Comparison of ENCODE assay signal across 13 cellular contexts in the genomic region with DNA sequence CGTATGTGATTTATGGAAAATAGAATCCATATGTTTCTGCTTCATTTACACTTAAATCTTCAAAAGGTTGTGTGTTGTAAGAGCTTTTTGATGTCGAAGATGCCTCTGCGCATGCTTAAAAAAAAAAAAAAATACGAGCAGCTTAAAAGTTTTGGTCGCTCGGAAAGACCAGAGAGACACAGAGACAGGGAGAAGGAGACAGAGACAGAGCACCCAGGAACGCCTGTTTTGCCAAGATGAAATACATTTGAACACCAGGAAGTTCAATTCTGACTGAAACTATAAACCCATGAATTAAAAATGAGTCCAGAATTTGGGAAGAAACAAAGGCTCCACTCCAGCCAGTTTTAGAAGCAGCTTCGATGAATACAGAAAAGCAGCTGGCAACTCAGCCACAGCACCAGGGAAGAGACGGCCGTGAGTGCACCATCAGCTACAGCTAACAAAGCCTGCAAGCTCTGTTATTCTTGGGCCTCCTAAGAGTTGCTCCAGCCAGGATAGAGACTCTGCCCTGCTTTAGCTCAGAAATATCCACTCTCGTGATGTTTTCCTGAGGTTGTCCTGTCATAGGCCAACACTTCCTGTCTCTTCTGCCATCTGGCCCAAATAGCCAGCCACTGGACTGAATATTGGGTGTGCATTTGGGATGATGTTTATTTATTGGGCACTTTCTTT. TPM values are rescaled to one million over a fixed set of nuclear protein-coding genes. Genes with fewer than 3 reads are reported as not detected.
DNase-seq lines count a peak whose midpoint lies in the region; ATAC-seq and TF ChIP-seq lines count a peak whose summit lies in the region.
"Had no signal": no experiment of that assay in that cellular context is flagged by ENCODE, and none has a peak within 500 bp of the region (broad histone marks: within the 10 kb centered on the region; RNA-seq: fewer than 3 reads in every experiment).

No MANE protein-coding gene starts in this region.

- TF ChIP-seq CTCF in astrocyte of the spinal cord (IDR thresholded peaks at IDR 0.05; ENCODE audit: low read depth, low read length), result no peak

- DNase-seq in Daoy (ENCODE audit: low read depth) (peak; percentile 53), astrocyte of the spinal cord (ENCODE audit: low read depth, low spot score) (peak; percentile 58), hippocampal formation (lab: John Stamatoyannopoulos, UW) (peak; percentile 11 to 31), dedifferentiated amniotic fluid mesenchymal stem cell (ENCODE audit: extremely low spot score) (no peak), SW480 (ENCODE audit: low spot score) (no peak), NOMO-1 treated with dmso at 0.1 percent for 144 hours (lab: John Stamatoyannopoulos, UW; ENCODE audit: unreplicated experiment) (no peak)
- DNase-seq: activated CD4-positive, CD25-positive, alpha-beta regulatory T cell treated with anti-CD3 and anti-CD28 coated beads, Interleukin-2, amount 50 U/mL, for 72 hours; cerebellar nuclear complex; spleen had no signal

- no peak for ATAC-seq in GM21526 (IDR thresholded peaks at IDR 0.05; ENCODE audit: low FRiP score, unreplicated experiment)

- H3K4me3 ChIP-seq in astrocyte of the spinal cord (ENCODE audit: low read depth, low read length), result no peak overlapping the region
- H3K4me3 ChIP-seq in skeletal muscle tissue (ENCODE audit: low read length in 3 of 3), result no peak overlapping the region
- H3K4me3 ChIP-seq: spleen had no signal

- in situ Hi-C loops in astrocyte of the spinal cord (cut with HindIII; ENCODE audit: low sequenced_read_pairs), result no loop called here

- H3K27ac ChIP-seq in skeletal muscle tissue (ENCODE audit: low read depth, low read length), result peak overlapping the region; percentile 32
- H3K27ac ChIP-seq: spleen had no signal

- H3K9ac ChIP-seq in skeletal muscle tissue (ENCODE audit: low read depth in 1 of 3, low read length in 3 of 3), result no peak overlapping the region

- H3K4me1 ChIP-seq in skeletal muscle tissue (ENCODE audit: control insufficient read depth in 3 of 3, insufficient read depth in 3 of 3, low read length in 3 of 3), result no peaks in the 10 kb centered on the region
- H3K4me1 ChIP-seq: spleen had no signal

- H3K9me3 ChIP-seq in skeletal muscle tissue (ENCODE audit: control insufficient read depth in 3 of 3, low read length in 3 of 3), result no peaks in the 10 kb centered on the region
- H3K9me3 ChIP-seq: spleen had no signal

- no peaks in the 10 kb centered on the region for H3K27me3 ChIP-seq in skeletal muscle tissue (ENCODE audit: control insufficient read depth in 3 of 3, insufficient read depth in 3 of 3, low read length in 3 of 3)
- H3K27me3 ChIP-seq: spleen had no signal

- H3K36me3 ChIP-seq in skeletal muscle tissue (ENCODE audit: control insufficient read depth in 3 of 3, insufficient read depth in 3 of 3, low read length in 3 of 3), result no peaks in the 10 kb centered on the region
- H3K36me3 ChIP-seq: spleen had no signal

RNA-seq across cellular contexts. Expression of gene ZNF474, which starts 2.5 kb away (rescaled TPM):
- total RNA-seq in Daoy (2014; rRNA removed; shearing (Covaris generic)), result 0.92 and 1.8 TPM in 2 replicates
- total RNA-seq in skeletal muscle tissue, result 2.6 TPM
- total RNA-seq: activated T-helper 1 cell treated with anti-CD3 and anti-CD28 coated beads, Interleukin-12 subunit alpha, Interleukin-12 subunit beta, Interleukin-2, Interleukin-4 antibody, amounts not matched to agents 30 ng/mL and 10 ng/mL and 1 ng/mL, durations not matched to agents 14 hours and 24 hours and 36 hours; SK-MEL-5 had no signal

RNA-seq across cellular contexts. Expression of gene LOX, which starts 48.8 kb away (rescaled TPM):
- 59.7 and 66.5 TPM in 2 replicates for total RNA-seq in Daoy (2014; rRNA removed; shearing (Covaris generic))
- 50.1 TPM for total RNA-seq in skeletal muscle tissue
- total RNA-seq: activated T-helper 1 cell treated with anti-CD3 and anti-CD28 coated beads, Interleukin-12 subunit alpha, Interleukin-12 subunit beta, Interleukin-2, Interleukin-4 antibody, amounts not matched to agents 30 ng/mL and 10 ng/mL and 1 ng/mL, durations not matched to agents 14 hours and 24 hours and 36 hours had no signal

Comparison
In these comparisons a context has a peak if more than half of its experiments do, and no peak if none do; other contexts are left out.
1. DNase-seq: peak in Daoy (single experiment), astrocyte of the spinal cord (single experiment) and hippocampal formation (2 of 2); none in dedifferentiated amniotic fluid mesenchymal stem cell (single experiment), SW480 (single experiment) and NOMO-1 treated with dmso at 0.1 percent for 144 hours (single experiment).